1 cellular context compared by ENCODE assay signal in the genomic region with DNA sequence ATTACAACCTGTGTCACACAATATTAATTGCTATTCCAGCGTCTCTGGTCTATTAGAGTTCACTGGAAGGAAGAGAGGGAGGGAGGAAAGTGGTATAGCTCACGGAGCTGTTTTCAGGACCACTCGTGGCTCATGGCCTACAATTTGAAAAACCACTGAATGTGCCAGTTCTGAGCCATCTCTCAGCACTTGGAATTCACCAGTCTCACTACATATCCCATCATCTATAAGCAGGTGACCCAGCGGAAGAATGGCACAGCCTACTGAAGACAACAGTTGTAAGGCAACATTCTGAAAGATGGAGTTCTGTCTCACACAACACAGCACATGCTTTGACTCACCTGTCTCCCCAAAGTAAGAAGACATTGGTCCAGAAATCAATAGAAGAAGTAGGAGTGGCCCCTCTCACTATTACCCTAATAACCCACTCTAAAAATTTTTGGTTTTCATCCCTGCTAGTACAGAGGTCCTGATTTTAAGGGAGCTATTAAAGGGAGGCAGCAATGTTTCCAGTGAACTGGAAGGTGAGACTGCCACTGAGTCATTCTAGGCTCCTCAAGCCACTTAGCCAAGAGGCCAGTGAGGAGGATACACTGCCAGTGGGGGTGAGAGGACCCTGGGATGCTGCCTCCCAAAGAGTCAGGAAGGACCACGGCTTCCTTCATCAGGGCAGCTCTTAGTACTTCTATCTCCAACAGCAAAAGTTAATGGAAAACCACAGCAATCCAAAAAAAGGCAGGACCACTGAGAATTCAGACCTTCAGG.
TF ChIP-seq lines count a peak whose summit lies in the region.

No MANE protein-coding gene starts in this region.

TF ChIP-seq in H1, 55 proteins besides CTCF, POLR2A, EP300 and RAD21:
- TF ChIP-seq JUN (IDR thresholded peaks at IDR 0.05; ENCODE audit: low read depth, low read length) (no peak), SP1 (IDR thresholded peaks at IDR 0.05; ENCODE audit: low read depth, low read length) (no peak), BCL11A (IDR thresholded peaks at IDR 0.05; ENCODE audit: low read depth in 2 of 2, low read length in 2 of 2) (no peak), YY1 (IDR thresholded peaks at IDR 0.05; ENCODE audit: low read depth, low read length) (no peak), BRCA1 (IDR thresholded peaks at IDR 0.05; ENCODE audit: low read depth, low read length) (no peak), ATF3 (IDR thresholded peaks at IDR 0.05; ENCODE audit: insufficient read depth, low read depth, low read length) (no peak), SUZ12 (IDR thresholded peaks at IDR 0.05; ENCODE audit: low read length) (no peak), CEBPB (IDR thresholded peaks at IDR 0.05; ENCODE audit: low read depth, low read length) (no peak), RXRA (IDR thresholded peaks at IDR 0.05; ENCODE audit: insufficient read depth, low read depth, low read length) (no peak), POLR2AphosphoS5 (IDR thresholded peaks at IDR 0.05; ENCODE audit: low read depth, low read length) (no peak), CHD7 (IDR thresholded peaks at IDR 0.05; ENCODE audit: insufficient replicate concordance, low read length) (no peak), PHF8 (conservative IDR thresholded peaks at IDR 0.05; ENCODE audit: low read depth, low read length) (no peak), NANOG (IDR thresholded peaks at IDR 0.05; ENCODE audit: insufficient read depth, low read depth, low read length, poor library complexity, severe bottlenecking) (no peak), TAF7 (optimal IDR thresholded peaks at IDR 0.05; ENCODE audit: borderline replicate concordance, low read depth, low read length) (no peak), FOSL1 (IDR thresholded peaks at IDR 0.05; ENCODE audit: insufficient read depth, low read depth, low read length) (no peak)
- TF ChIP-seq, protein P1, sequence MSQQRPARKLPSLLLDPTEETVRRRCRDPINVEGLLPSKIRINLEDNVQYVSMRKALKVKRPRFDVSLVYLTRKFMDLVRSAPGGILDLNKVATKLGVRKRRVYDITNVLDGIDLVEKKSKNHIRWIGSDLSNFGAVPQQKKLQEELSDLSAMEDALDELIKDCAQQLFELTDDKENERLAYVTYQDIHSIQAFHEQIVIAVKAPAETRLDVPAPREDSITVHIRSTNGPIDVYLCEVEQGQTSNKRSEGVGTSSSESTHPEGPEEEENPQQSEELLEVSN (IDR thresholded peaks at IDR 0.05) = no peak
TF ChIP-seq in H1: peak in this region for 0.
